ENCODE assay signal across 1 cellular context in the genomic region with DNA sequence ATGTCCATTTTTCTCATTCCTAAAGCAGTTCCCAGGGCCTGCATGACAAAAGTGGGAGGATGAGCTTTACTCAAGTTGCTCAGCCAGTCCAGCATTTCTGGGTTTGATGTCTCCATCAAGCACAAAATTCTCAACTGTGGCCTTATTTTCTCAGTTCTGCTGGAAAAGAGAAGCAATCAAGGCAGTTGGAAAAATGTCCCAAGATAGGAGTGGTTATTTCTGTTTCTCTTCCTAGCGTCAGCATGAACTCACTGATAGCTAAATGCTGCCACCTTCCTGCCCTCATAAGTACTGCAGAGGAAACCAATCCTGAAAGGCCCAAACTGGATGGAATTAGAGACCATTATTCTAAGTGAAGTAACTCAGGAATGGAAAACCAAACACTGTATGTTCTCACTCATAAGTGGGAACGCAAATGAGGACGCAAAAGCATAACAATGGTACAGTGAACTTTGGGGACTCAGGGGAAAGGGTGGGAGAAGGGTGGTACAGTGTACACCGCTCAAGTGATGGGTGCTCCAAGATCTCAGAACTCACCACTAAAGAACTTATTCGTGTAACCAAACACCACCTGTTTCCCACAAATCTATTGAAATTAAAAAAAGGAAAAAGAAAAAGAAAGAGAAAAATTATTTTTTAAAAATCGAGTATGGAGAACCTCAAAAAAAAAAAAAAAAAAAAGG.
TF ChIP-seq lines count a peak whose summit lies in the region.

No MANE protein-coding gene starts in this region.

TF ChIP-seq in GM23338, 12 proteins besides CTCF, POLR2A, EP300 and RAD21 (continued from another document):
- TF ChIP-seq, protein P1, sequence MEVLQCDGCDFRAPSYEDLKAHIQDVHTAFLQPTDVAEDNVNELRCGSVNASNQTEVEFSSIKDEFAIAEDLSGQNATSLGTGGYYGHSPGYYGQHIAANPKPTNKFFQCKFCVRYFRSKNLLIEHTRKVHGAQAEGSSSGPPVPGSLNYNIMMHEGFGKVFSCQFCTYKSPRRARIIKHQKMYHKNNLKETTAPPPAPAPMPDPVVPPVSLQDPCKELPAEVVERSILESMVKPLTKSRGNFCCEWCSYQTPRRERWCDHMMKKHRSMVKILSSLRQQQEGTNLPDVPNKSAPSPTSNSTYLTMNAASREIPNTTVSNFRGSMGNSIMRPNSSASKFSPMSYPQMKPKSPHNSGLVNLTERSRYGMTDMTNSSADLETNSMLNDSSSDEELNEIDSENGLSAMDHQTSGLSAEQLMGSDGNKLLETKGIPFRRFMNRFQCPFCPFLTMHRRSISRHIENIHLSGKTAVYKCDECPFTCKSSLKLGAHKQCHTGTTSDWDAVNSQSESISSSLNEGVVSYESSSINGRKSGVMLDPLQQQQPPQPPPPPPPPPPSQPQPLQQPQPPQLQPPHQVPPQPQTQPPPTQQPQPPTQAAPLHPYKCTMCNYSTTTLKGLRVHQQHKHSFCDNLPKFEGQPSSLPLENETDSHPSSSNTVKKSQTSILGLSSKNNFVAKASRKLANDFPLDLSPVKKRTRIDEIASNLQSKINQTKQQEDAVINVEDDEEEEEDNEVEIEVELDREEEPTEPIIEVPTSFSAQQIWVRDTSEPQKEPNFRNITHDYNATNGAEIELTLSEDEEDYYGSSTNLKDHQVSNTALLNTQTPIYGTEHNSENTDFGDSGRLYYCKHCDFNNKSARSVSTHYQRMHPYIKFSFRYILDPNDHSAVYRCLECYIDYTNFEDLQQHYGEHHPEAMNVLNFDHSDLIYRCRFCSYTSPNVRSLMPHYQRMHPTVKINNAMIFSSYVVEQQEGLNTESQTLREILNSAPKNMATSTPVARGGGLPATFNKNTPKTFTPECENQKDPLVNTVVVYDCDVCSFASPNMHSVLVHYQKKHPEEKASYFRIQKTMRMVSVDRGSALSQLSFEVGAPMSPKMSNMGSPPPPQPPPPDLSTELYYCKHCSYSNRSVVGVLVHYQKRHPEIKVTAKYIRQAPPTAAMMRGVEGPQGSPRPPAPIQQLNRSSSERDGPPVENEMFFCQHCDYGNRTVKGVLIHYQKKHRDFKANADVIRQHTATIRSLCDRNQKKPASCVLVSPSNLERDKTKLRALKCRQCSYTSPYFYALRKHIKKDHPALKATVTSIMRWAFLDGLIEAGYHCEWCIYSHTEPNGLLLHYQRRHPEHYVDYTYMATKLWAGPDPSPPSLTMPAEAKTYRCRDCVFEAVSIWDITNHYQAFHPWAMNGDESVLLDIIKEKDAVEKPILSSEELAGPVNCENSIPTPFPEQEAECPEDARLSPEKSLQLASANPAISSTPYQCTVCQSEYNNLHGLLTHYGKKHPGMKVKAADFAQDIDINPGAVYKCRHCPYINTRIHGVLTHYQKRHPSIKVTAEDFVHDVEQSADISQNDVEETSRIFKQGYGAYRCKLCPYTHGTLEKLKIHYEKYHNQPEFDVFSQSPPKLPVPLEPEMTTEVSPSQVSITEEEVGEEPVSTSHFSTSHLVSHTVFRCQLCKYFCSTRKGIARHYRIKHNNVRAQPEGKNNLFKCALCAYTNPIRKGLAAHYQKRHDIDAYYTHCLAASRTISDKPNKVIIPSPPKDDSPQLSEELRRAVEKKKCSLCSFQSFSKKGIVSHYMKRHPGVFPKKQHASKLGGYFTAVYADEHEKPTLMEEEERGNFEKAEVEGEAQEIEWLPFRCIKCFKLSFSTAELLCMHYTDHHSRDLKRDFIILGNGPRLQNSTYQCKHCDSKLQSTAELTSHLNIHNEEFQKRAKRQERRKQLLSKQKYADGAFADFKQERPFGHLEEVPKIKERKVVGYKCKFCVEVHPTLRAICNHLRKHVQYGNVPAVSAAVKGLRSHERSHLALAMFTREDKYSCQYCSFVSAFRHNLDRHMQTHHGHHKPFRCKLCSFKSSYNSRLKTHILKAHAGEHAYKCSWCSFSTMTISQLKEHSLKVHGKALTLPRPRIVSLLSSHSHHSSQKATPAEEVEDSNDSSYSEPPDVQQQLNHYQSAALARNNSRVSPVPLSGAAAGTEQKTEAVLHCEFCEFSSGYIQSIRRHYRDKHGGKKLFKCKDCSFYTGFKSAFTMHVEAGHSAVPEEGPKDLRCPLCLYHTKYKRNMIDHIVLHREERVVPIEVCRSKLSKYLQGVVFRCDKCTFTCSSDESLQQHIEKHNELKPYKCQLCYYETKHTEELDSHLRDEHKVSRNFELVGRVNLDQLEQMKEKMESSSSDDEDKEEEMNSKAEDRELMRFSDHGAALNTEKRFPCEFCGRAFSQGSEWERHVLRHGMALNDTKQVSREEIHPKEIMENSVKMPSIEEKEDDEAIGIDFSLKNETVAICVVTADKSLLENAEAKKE (CRISPR knock-in tag; IDR thresholded peaks at IDR 0.05): no peak
- no peak for TF ChIP-seq NANOG (IDR thresholded peaks at IDR 0.05; ENCODE audit: borderline replicate concordance)
- TF ChIP-seq ZNF114 (CRISPR knock-in tag; IDR thresholded peaks at IDR 0.05): no peak
